ENCODE assay signal across 7 cellular contexts in the genomic region with DNA sequence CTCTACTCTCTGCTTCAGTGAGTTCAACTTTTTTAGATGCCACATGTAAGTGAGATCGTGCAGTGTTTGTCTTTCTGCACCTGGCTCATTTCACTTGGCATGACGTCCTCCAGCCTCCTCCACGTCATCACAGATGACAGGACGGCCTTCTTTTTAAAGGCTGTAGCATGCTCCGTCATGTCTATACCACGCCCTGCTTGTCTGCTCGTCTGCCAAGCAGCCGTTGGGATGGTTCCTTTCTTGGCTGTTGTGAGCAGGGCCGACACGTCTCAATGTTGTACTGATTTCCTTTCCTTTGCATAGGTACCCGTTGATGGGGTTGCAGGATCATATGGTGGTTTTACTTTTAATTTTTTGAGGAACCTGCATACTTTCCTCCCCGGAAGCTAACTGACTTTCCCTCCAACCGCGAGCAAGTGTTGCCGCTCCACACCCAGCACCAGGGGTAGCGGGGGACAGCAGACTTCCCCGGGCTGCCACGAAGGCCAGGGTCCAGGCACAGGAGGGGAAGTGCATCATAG.
DNase-seq lines count a peak whose midpoint lies in the region; ATAC-seq, FAIRE-seq and TF ChIP-seq lines count a peak whose summit lies in the region.
"Not testable (repeated sequence)": the region's sequence is repeated elsewhere in the genome, so short reads cannot be mapped to it uniquely, and the experiment has no call there.

No MANE protein-coding gene starts in this region.

- not testable (repeated sequence) for TF ChIP-seq RAD21 in K562 (CRISPR knock-in tag; conservative IDR thresholded peaks at IDR 0.05 in 1 of 2, IDR thresholded peaks at IDR 0.05 in 1 of 2)

- peak overlapping the region; percentile 26 for H3K4me3 Mint-ChIP-seq in T-helper 2 cell treated with Interferon-gamma antibody and Interleukin-4, amounts not matched to agents 5 μg/mL and 100 μg/mL, for 36 hours
- peak overlapping the region in 1 of 10 donors; percentile 47 for H3K4me3 Mint-ChIP-seq in naive thymus-derived CD4-positive, alpha-beta T cell

- H3K9ac ChIP-seq in K562 (ENCODE audit: insufficient read depth in 1 of 2, low read depth in 2 of 2, low read length in 2 of 2); keratinocyte (ENCODE audit: control insufficient read depth, extremely low read depth, insufficient read depth, low read length): not testable (repeated sequence)

- intact Hi-C loops in K562 (cut with micrococcal nuclease); naive thymus-derived CD4-positive, alpha-beta T cell (cut with micrococcal nuclease); sigmoid colon (cut with DNase I): not testable (repeated sequence)

- H3K36me3 ChIP-seq in K562 (ENCODE audit: control insufficient read depth, insufficient read depth, low read length); keratinocyte (ENCODE audit: control insufficient read depth in 2 of 2, extremely low read depth in 1 of 2, insufficient read depth in 2 of 2, low read length in 2 of 2); naive thymus-derived CD4-positive, alpha-beta T cell (ENCODE audit: control insufficient read depth in 2 of 3, insufficient read depth in 3 of 3, low read length in 3 of 3); sigmoid colon: not testable (repeated sequence)

- not testable (repeated sequence) for BruUV-seq in K562 (replicated peaks; lab: Mats Ljungman, UMichigan)

- H3K27ac ChIP-seq in K562 (ENCODE audit: extremely low read depth, low read depth, low read length); keratinocyte (ENCODE audit: control insufficient read depth, insufficient read depth, low read length); naive thymus-derived CD4-positive, alpha-beta T cell (ENCODE audit: low read depth, low read length); sigmoid colon: not testable (repeated sequence)

- H3K36me3 Mint-ChIP-seq in T-helper 2 cell treated with Interferon-gamma antibody and Interleukin-4, amounts not matched to agents 5 μg/mL and 100 μg/mL, for 36 hours (ENCODE audit: low read depth) = not testable (repeated sequence)
- peaks cover 0 to 14% (median 0%) of the 10 kb centered on the region in 5 donors for H3K36me3 Mint-ChIP-seq in naive thymus-derived CD4-positive, alpha-beta T cell

- dilution Hi-C loops in keratinocyte (cut with MboI; ENCODE audit: extremely low pct_ligation_motif_present, low sequenced_read_pairs) = not testable (repeated sequence)

- peak; percentile 77 for DNase-seq in KBM-7
- DNase-seq in NCI-H510A (lab: John Stamatoyannopoulos, UW) = peak; percentile 37
- DNase-seq in T-helper 2 cell treated with Interferon-gamma antibody and Interleukin-4, amounts not matched to agents 5 μg/mL and 100 μg/mL, for 36 hours (ENCODE audit: low spot score); K562 (ENCODE audit: extremely low read depth in 1 of 4, low spot score in 3 of 4); keratinocyte (ENCODE audit: low read depth, low spot score); naive thymus-derived CD4-positive, alpha-beta T cell: not testable (repeated sequence)
- peak; percentile 27 for DNase-seq in sigmoid colon

- not testable (repeated sequence) for H2AFZ ChIP-seq in K562 (ENCODE audit: low read depth, low read length); keratinocyte (ENCODE audit: control insufficient read depth, low read length)

- CTCF ChIA-PET in K562 (lab: Yijun Ruan, JAX; ENCODE audit: low intra/inter-chr PET ratio); naive thymus-derived CD4-positive, alpha-beta T cell (lab: Charles Lee): not testable (repeated sequence)

- not testable (repeated sequence) for H3K27ac Mint-ChIP-seq in T-helper 2 cell treated with Interferon-gamma antibody and Interleukin-4, amounts not matched to agents 5 μg/mL and 100 μg/mL, for 36 hours; naive thymus-derived CD4-positive, alpha-beta T cell

- not testable (repeated sequence) for H3K9me3 Mint-ChIP-seq in T-helper 2 cell treated with Interferon-gamma antibody and Interleukin-4, amounts not matched to agents 5 μg/mL and 100 μg/mL, for 36 hours
- peaks cover 2 to 24% (median 12%) of the 10 kb centered on the region in 11 donors for H3K9me3 Mint-ChIP-seq in naive thymus-derived CD4-positive, alpha-beta T cell

- H4K20me1 ChIP-seq in K562 (replicated peaks; ENCODE audit: control insufficient read depth, insufficient read depth, low read length); keratinocyte (ENCODE audit: control insufficient read depth, extremely low read depth, insufficient read depth, low read length): not testable (repeated sequence)

- ATAC-seq in K562 = not testable (repeated sequence)
- ATAC-seq in naive thymus-derived CD4-positive, alpha-beta T cell = peak; percentile 31

- H3K4me3 ChIP-seq in K562; keratinocyte (ENCODE audit: control insufficient read depth in 2 of 3, extremely low read depth in 1 of 3, insufficient read depth in 2 of 3, low read depth in 1 of 3, low read length in 3 of 3); naive thymus-derived CD4-positive, alpha-beta T cell (ENCODE audit: low read length); sigmoid colon: not testable (repeated sequence)

- WGBS in K562 (ENCODE audit: insufficient coverage, low coverage, missing lambda C conversion rate) = 3% methylated on average over 18 of the region's 18 CpGs
- WGBS in sigmoid colon, 2 donors = 67 to 71% methylated on average over 18 of the region's 18 CpGs

- H3K9me3 ChIP-seq in K562 (replicated peaks; ENCODE audit: control insufficient read depth, insufficient read depth, low read depth, low read length); keratinocyte (ENCODE audit: control insufficient read depth, low read depth, low read length); naive thymus-derived CD4-positive, alpha-beta T cell (ENCODE audit: control insufficient read depth in 2 of 3, low read length in 3 of 3); sigmoid colon: not testable (repeated sequence)

- FAIRE-seq in K562 (lab: Jason Lieb, UNC) = not testable (repeated sequence)
- peak; percentile 67 for FAIRE-seq in keratinocyte (lab: Jason Lieb, UNC)

- not testable (repeated sequence) for H3K4me1 Mint-ChIP-seq in T-helper 2 cell treated with Interferon-gamma antibody and Interleukin-4, amounts not matched to agents 5 μg/mL and 100 μg/mL, for 36 hours (ENCODE audit: low read depth); naive thymus-derived CD4-positive, alpha-beta T cell

- H3K4me1 ChIP-seq in K562 (replicated peaks in 1 of 2; ENCODE audit: control insufficient read depth in 2 of 2, insufficient read depth in 2 of 2, low read length in 2 of 2); keratinocyte (ENCODE audit: control insufficient read depth, extremely low read depth, insufficient read depth, low read length); naive thymus-derived CD4-positive, alpha-beta T cell (ENCODE audit: control insufficient read depth in 2 of 2, insufficient read depth in 2 of 2, low read length in 2 of 2): not testable (repeated sequence)
- H3K4me1 ChIP-seq in sigmoid colon = peaks cover 0 to 11% (median 0%) of the 10 kb centered on the region in 4 donors

- H3K27me3 ChIP-seq in K562 (ENCODE audit: control insufficient read depth in 2 of 2, insufficient read depth in 2 of 2, low read length in 2 of 2) (peaks cover 2 to 26% of the 10 kb centered on the region in 2 experiments; a peak in 2 of 5 replicates), keratinocyte (ENCODE audit: control insufficient read depth, extremely low read depth, insufficient read depth, low read length) (peaks cover 17% of the 10 kb centered on the region), sigmoid colon (peaks cover 0 to 11% (median 0%) of the 10 kb centered on the region in 3 donors)
- H3K27me3 ChIP-seq in naive thymus-derived CD4-positive, alpha-beta T cell (ENCODE audit: control insufficient read depth in 2 of 2, insufficient read depth in 2 of 2, low read length in 2 of 2) = not testable (repeated sequence)

- not testable (repeated sequence) for TF ChIP-seq CTCF in K562 (IDR thresholded peaks at IDR 0.05 in 2 of 3, conservative IDR thresholded peaks at IDR 0.05 in 1 of 3; ENCODE audit: insufficient read depth in 2 of 3, low read depth in 1 of 3, low read length in 3 of 3); keratinocyte (optimal IDR thresholded peaks at IDR 0.05 in 1 of 3, IDR thresholded peaks at IDR 0.05 in 1 of 3, conservative IDR thresholded peaks at IDR 0.05 in 1 of 3; ENCODE audit: extremely low read depth in 1 of 3, insufficient read depth in 2 of 3, low read length in 3 of 3); sigmoid colon (IDR thresholded peaks at IDR 0.05)

- not testable (repeated sequence) for H3K4me2 ChIP-seq in K562 (ENCODE audit: insufficient read depth, low read length); keratinocyte (ENCODE audit: control insufficient read depth, extremely low read depth, insufficient read depth, low read depth, low read length)

- H3K9me1 ChIP-seq in K562 (ENCODE audit: control insufficient read depth, insufficient read depth, low read length); keratinocyte (ENCODE audit: control insufficient read depth, extremely low read depth, insufficient read depth, low read length): not testable (repeated sequence)

- POLR2A ChIA-PET in K562 (lab: Yijun Ruan, JAX); naive thymus-derived CD4-positive, alpha-beta T cell (lab: Charles Lee): not testable (repeated sequence)

- not testable (repeated sequence) for TF ChIP-seq POLR2A in K562 (conservative IDR thresholded peaks at IDR 0.05); sigmoid colon (IDR thresholded peaks at IDR 0.05)

- H3K27me3 Mint-ChIP-seq in T-helper 2 cell treated with Interferon-gamma antibody and Interleukin-4, amounts not matched to agents 5 μg/mL and 100 μg/mL, for 36 hours (ENCODE audit: low read depth) = not testable (repeated sequence)
- H3K27me3 Mint-ChIP-seq in naive thymus-derived CD4-positive, alpha-beta T cell = peaks cover 13 to 31% (median 26%) of the 10 kb centered on the region in 5 donors

- not testable (repeated sequence) for TF ChIP-seq EP300 in K562 (IDR thresholded peaks at IDR 0.05; ENCODE audit: low read length); sigmoid colon (IDR thresholded peaks at IDR 0.05)

- H3K79me2 ChIP-seq in K562 (ENCODE audit: control insufficient read depth, insufficient read depth, low read length); keratinocyte (ENCODE audit: control insufficient read depth, insufficient read depth, low read length): not testable (repeated sequence)

- in situ Hi-C loops in KBM-7 (cut with MboI; ENCODE audit: low pct_unique_long_range_greater_than_20kb, low sequenced_read_pairs); K562 (cut with MboI): not testable (repeated sequence)
